ENCODE assay signal across 34 cellular contexts in genomic region chr10:116663342-116663741, GRCh38. TPM values are rescaled to one million over a fixed set of nuclear protein-coding genes. Genes with fewer than 3 reads are reported as not detected.
"Had no signal": no experiment of that assay in that cellular context is flagged by ENCODE, and none has a peak within 500 bp of the region (broad histone marks: within the 10 kb centered on the region; RNA-seq: fewer than 3 reads in every experiment).

No MANE protein-coding gene starts in this region.

- H3K36me3 Mint-ChIP-seq: naive B cell; natural killer cell; neural progenitor cell; stimulated activated memory B cell treated with anti-CD40 and anti-IgM and Interleukin-4, amounts not matched to agents 10 μg/mL and 1 μg/mL and 100 μg/mL, for 72 hours had no signal

- FAIRE-seq: small intestine had no signal

- H3K4me1 ChIP-seq: heart right ventricle, lower lobe of right lung, neural progenitor cell, upper lobe of left lung, vagina had no signal

- H3K4me3 Mint-ChIP-seq: naive B cell; natural killer cell; nephron progenitor cell; neural progenitor cell; stimulated activated memory B cell treated with anti-CD40 and anti-IgM and Interleukin-4, amounts not matched to agents 10 μg/mL and 1 μg/mL and 100 μg/mL, for 72 hours; stimulated activated naive CD8-positive, alpha-beta T cell treated with anti-CD3 and anti-CD28 coated beads, Interleukin-15, amount 100 ng/mL, for 72 hours had no signal

- H3K4me1 Mint-ChIP-seq: naive B cell; natural killer cell; stimulated activated memory B cell treated with anti-CD40 and anti-IgM and Interleukin-4, amounts not matched to agents 10 μg/mL and 1 μg/mL and 100 μg/mL, for 72 hours; stimulated activated naive CD8-positive, alpha-beta T cell treated with anti-CD3 and anti-CD28 coated beads, Interleukin-15, amount 100 ng/mL, for 72 hours had no signal

- H3K4me3 ChIP-seq: heart right ventricle, hepatocyte, lower lobe of right lung, neural progenitor cell, sigmoid colon, spleen, transverse colon, upper lobe of left lung, vagina had no signal

- H3K36me3 ChIP-seq: heart right ventricle, lower lobe of right lung, neural progenitor cell, neutrophil, sigmoid colon, spleen, transverse colon, upper lobe of left lung, vagina had no signal

- H3K79me2 ChIP-seq: hepatocyte had no signal

- H3K9me3 ChIP-seq: lower lobe of right lung, neutrophil, sigmoid colon, transverse colon, upper lobe of left lung, vagina had no signal

- H3K27ac Mint-ChIP-seq: naive B cell; natural killer cell; nephron progenitor cell; neural progenitor cell; progenitor cell of endocrine pancreas; stimulated activated memory B cell treated with anti-CD40 and anti-IgM and Interleukin-4, amounts not matched to agents 10 μg/mL and 1 μg/mL and 100 μg/mL, for 72 hours; stimulated activated naive CD8-positive, alpha-beta T cell treated with anti-CD3 and anti-CD28 coated beads, Interleukin-15, amount 100 ng/mL, for 72 hours had no signal

- ATAC-seq: heart right ventricle; left lobe of liver; lower lobe of right lung; natural killer cell; right cardiac atrium; stimulated activated memory B cell treated with anti-CD40 and anti-IgM and Interleukin-4, amounts not matched to agents 10 μg/mL and 1 μg/mL and 100 μg/mL, for 72 hours; stimulated activated naive CD8-positive, alpha-beta T cell treated with anti-CD3 and anti-CD28 coated beads, Interleukin-15, amount 100 ng/mL, for 72 hours had no signal

- H2AFZ ChIP-seq: hepatocyte, neural progenitor cell had no signal

- H3K9ac ChIP-seq: neural progenitor cell had no signal

- H3K27ac ChIP-seq: heart right ventricle, hepatocyte, lower lobe of right lung, neural progenitor cell, neutrophil, sigmoid colon, spleen, transverse colon, upper lobe of left lung, vagina had no signal

- DNase-seq: heart right ventricle; islet precursor cell; lower lobe of right lung; mammary epithelial cell; mesenchymal stem cell; naive B cell; natural killer cell; nephron progenitor cell; occipital lobe; right cardiac atrium; sigmoid colon; small intestine; spleen; stimulated activated CD4-positive, alpha-beta T cell treated with anti-CD3 and anti-CD28 coated beads, Interleukin-4, amount 100 ng/mL, for 24 hours; stimulated activated naive CD4-positive, alpha-beta T cell treated with Interleukin-2 at 50 U/mL for 16 hours; stimulated activated naive CD8-positive, alpha-beta T cell treated with anti-CD3 and anti-CD28 coated beads, Interleukin-15, amount 100 ng/mL, for 72 hours; substantia nigra; transverse colon; upper lobe of left lung had no signal

- H3K4me2 ChIP-seq: hepatocyte, neural progenitor cell had no signal

- H3K27me3 ChIP-seq: hepatocyte, neural progenitor cell, neutrophil, sigmoid colon, transverse colon, upper lobe of left lung, vagina had no signal

- H3K9me3 Mint-ChIP-seq: natural killer cell; nephron progenitor cell; stimulated activated naive CD8-positive, alpha-beta T cell treated with anti-CD3 and anti-CD28 coated beads, Interleukin-15, amount 100 ng/mL, for 72 hours had no signal

- H3K27me3 Mint-ChIP-seq: naive B cell; progenitor cell of endocrine pancreas; stimulated activated memory B cell treated with anti-CD40 and anti-IgM and Interleukin-4, amounts not matched to agents 10 μg/mL and 1 μg/mL and 100 μg/mL, for 72 hours had no signal

RNA-seq across cellular contexts. Expression of gene PNLIPRP2, which starts 42.6 kb away (rescaled TPM):
- total RNA-seq: heart right ventricle, kidney epithelial cell, liver, lower lobe of right lung, mammary epithelial cell, mononuclear cell, natural killer cell, occipital lobe, osteocyte, progenitor cell of endocrine pancreas, pulmonary artery endothelial cell, renal cortical epithelial cell, right cardiac atrium, sigmoid colon, temporal lobe, urinary bladder, vagina had no signal
- polyA plus RNA-seq: liver, mammary epithelial cell, right cardiac atrium had no signal
